ENCODE assay signal across 8 cellular contexts in the genomic region with DNA sequence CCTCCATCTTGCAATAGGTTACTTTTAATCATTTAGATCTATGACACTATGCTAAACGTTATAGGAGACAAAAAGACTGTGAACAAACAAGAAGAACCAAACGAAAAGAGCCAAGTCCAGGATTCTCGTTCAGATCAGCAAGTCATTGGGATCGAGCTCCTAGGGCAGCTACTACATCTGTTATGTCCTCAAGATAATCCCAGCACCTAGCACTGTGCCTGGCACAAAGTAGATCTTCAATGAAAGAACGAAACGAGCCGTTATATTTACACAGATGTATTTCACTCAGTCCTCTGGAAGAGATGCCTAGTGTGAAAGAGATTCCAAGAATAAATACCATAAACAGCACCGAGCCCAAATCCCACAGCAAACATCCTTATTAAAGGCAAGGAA. TPM values are rescaled to one million over a fixed set of nuclear protein-coding genes. Genes with fewer than 3 reads are reported as not detected.
DNase-seq lines count a peak whose midpoint lies in the region; ATAC-seq and TF ChIP-seq lines count a peak whose summit lies in the region.

No MANE protein-coding gene starts in this region.

- H3K4me3 Mint-ChIP-seq in CD4-positive, CD25-positive, alpha-beta regulatory T cell: peak overlapping the region; percentile 92 to 96 (median 95)

- H3K36me3 ChIP-seq in CD4-positive, CD25-positive, alpha-beta regulatory T cell (ENCODE audit: control insufficient read depth, insufficient read depth, low read length): peaks cover 7% of the 10 kb centered on the region
- H3K36me3 ChIP-seq in adrenal gland (replicated peaks in 1 of 2): no peaks in the 10 kb centered on the region
- H3K36me3 ChIP-seq in thoracic aorta: no peaks in the 10 kb centered on the region

- ATAC-seq in CD4-positive, CD25-positive, alpha-beta regulatory T cell (ENCODE audit: low read depth in 2 of 2): no peak
- ATAC-seq in HG02642 (IDR thresholded peaks at IDR 0.05; ENCODE audit: poor library complexity, unreplicated experiment): peak; percentile 2
- peak; percentile 3 for ATAC-seq in left colon
- ATAC-seq in thoracic aorta (ENCODE audit: insufficient number of reproducible peaks, low FRiP score, low read depth): no peak

- H3K36me3 Mint-ChIP-seq in CD4-positive, CD25-positive, alpha-beta regulatory T cell: peaks cover 17% of the 10 kb centered on the region

- TF ChIP-seq CTCF in adrenal gland (IDR thresholded peaks at IDR 0.05) (no peak), thoracic aorta (IDR thresholded peaks at IDR 0.05) (no peak)

- intact Hi-C loops in adrenal gland (cut with DNase I) (no loop called here), left colon (cut with DNase I, micrococcal nuclease) (no loop called here)

- peaks cover 17 to 57% (median 41%) of the 10 kb centered on the region in 4 donors for H3K4me1 Mint-ChIP-seq in CD4-positive, CD25-positive, alpha-beta regulatory T cell

- no peaks in the 10 kb centered on the region for H3K9me3 ChIP-seq in CD4-positive, CD25-positive, alpha-beta regulatory T cell (ENCODE audit: control insufficient read depth in 2 of 2, low read length in 2 of 2)
- H3K9me3 ChIP-seq in adrenal gland (replicated peaks in 1 of 3) (no peaks in the 10 kb centered on the region), thoracic aorta (no peaks in the 10 kb centered on the region)

- no peak for DNase-seq in CD4-positive, CD25-positive, alpha-beta regulatory T cell
- DNase-seq in adrenal gland (peak in 1 of 7 donors; percentile 8), left colon (no peak), thoracic aorta (ENCODE audit: low spot score) (no peak), midbrain (lab: John Stamatoyannopoulos, UW) (no peak)
- DNase-seq in stimulated activated naive CD4-positive, alpha-beta T cell (lab: John Stamatoyannopoulos, UW): no peak
- no peak for DNase-seq in activated CD8-positive, alpha-beta memory T cell treated with anti-CD3 and anti-CD28 coated beads, Interleukin-2, amount 50 U/mL, for 48 hours

- H3K27ac Mint-ChIP-seq in CD4-positive, CD25-positive, alpha-beta regulatory T cell: peak overlapping the region in 2 of 3 donors; percentile 93 to 96

- no peaks in the 10 kb centered on the region for H3K9me3 Mint-ChIP-seq in CD4-positive, CD25-positive, alpha-beta regulatory T cell

- TF ChIP-seq POLR2A in adrenal gland (IDR thresholded peaks at IDR 0.05): no peak

- H3K27me3 ChIP-seq in CD4-positive, CD25-positive, alpha-beta regulatory T cell (ENCODE audit: control insufficient read depth, insufficient read depth, low read length): no peaks in the 10 kb centered on the region
- H3K27me3 ChIP-seq in adrenal gland (no peaks in the 10 kb centered on the region), thoracic aorta (replicated peaks; ENCODE audit: insufficient read depth) (no peaks in the 10 kb centered on the region)

- peak overlapping the region; percentile 99 for H3K4me3 ChIP-seq in CD4-positive, CD25-positive, alpha-beta regulatory T cell (ENCODE audit: low read depth, low read length)
- peak overlapping the region; percentile 18 to 87 (median 70) for H3K4me3 ChIP-seq in adrenal gland
- H3K4me3 ChIP-seq in thoracic aorta: peak overlapping the region; percentile 94

- H3K27me3 Mint-ChIP-seq in CD4-positive, CD25-positive, alpha-beta regulatory T cell: no peaks in the 10 kb centered on the region

- WGBS in adrenal gland, 4 donors: 0 to 2% (median 1%) methylated on average over 8 of the region's 8 CpGs

- H3K27ac ChIP-seq in CD4-positive, CD25-positive, alpha-beta regulatory T cell (ENCODE audit: insufficient read depth, low read length, poor library complexity, severe bottlenecking): peak overlapping the region; percentile 99
- H3K27ac ChIP-seq in adrenal gland (peak overlapping the region in 4 of 5 donors; percentile 94 to 97 (median 94)), thoracic aorta (peak overlapping the region; percentile 44 to 95)

- H3K4me1 ChIP-seq in CD4-positive, CD25-positive, alpha-beta regulatory T cell (ENCODE audit: control insufficient read depth, insufficient read depth, low read length, poor library complexity, severe bottlenecking): peaks cover 51% of the 10 kb centered on the region
- peaks cover 6 to 17% of the 10 kb centered on the region in 2 donors for H3K4me1 ChIP-seq in adrenal gland (replicated peaks in 1 of 2)
- H3K4me1 ChIP-seq in thoracic aorta (ENCODE audit: control insufficient read depth in 1 of 2, low read depth in 2 of 2): peaks cover 9 to 19% of the 10 kb centered on the region in 2 donors

RNA-seq across cellular contexts. Expression of gene EFCAB11, which starts 0.5 kb away (rescaled TPM):
- 0.84 TPM for total RNA-seq in CD4-positive, CD25-positive, alpha-beta regulatory T cell
- polyA plus RNA-seq in CD4-positive, CD25-positive, alpha-beta regulatory T cell: 1 to 10 TPM; 1.3 to 2.9 (median 1.8) TPM
- total RNA-seq in adrenal gland (10 to 100 TPM in 2 of 8 donors, 1 to 10 TPM in 6; 5.0 to 15.5 (median 8.4) TPM), left colon (1 to 10 TPM; 5.8 to 7.7 TPM), thoracic aorta (1 to 10 TPM; 3.1 to 8.9 TPM)
- 10 to 100 TPM in 1 of 3 donors, 1 to 10 TPM in 2; 4.0 to 11.5 (median 6.8) TPM for polyA plus RNA-seq in adrenal gland

RNA-seq across cellular contexts. Expression of gene TDP1, which starts 0.7 kb away (rescaled TPM):
- 59.4 TPM for total RNA-seq in CD4-positive, CD25-positive, alpha-beta regulatory T cell
- polyA plus RNA-seq in CD4-positive, CD25-positive, alpha-beta regulatory T cell: 10 to 100 TPM; 36.3 to 45.0 (median 43.6) TPM
- total RNA-seq in adrenal gland (10 to 100 TPM in 5 of 8 donors, 1 to 10 TPM in 3; 4.2 to 13.8 (median 10.2) TPM), left colon (10 to 100 TPM; 12.6 to 13.2 TPM), thoracic aorta (10 to 100 TPM; 11.2 to 21.4 TPM)
- 1 to 10 TPM; 2.3 to 8.3 (median 4.5) TPM for polyA plus RNA-seq in adrenal gland

Comparison
In these comparisons a context has a peak if more than half of its experiments do, and no peak if none do; other contexts are left out.
1. ATAC-seq: peak in HG02642 (single experiment) and left colon (single experiment); none in CD4-positive, CD25-positive, alpha-beta regulatory T cell (0 of 2) and thoracic aorta (single experiment).
2. Peak in every context shown above with its lines, with median percentiles within 50 percentile points of each other: H3K27ac ChIP-seq and H3K4me3 ChIP-seq.